In the genomic region with DNA sequence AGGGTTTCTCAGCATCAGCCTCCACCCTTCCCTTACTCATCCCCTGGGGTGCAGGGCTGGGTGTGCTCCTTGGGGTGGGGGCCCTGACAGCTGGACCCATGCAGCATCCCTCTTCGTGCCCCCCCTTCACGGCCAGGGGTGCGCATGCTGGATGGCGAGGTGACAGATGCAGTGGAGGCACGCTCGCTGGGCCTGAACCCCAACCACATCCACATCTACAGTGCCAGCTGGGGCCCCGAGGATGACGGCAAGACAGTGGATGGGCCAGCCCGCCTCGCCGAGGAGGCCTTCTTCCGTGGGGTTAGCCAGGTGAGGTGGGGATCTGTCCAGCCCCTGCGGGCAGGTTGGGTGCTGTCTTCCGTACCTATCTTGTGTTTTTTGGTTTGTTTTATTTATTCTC, we compare ENCODE assay signal across 16 cellular contexts.
"Had no signal": no experiment of that assay in that cellular context is flagged by ENCODE, and none has a peak within 500 bp of the region (broad histone marks: within the 10 kb centered on the region; RNA-seq: fewer than 3 reads in every experiment).

No MANE protein-coding gene starts in this region.

- H3K9me3 Mint-ChIP-seq: activated B cell treated with CpG ODN at 0.5 μM for 24 hours; activated naive CD8-positive, alpha-beta T cell treated with anti-CD3 and anti-CD28 coated beads, Interleukin-2, amount 50 U/mL, for 24 hours; dendritic cell treated with granulocyte-macrophage colony-stimulating factor and Interleukin-4, amounts not matched to agents 40 ng/mL and 50 ng/mL, for 4 days; nephron progenitor cell had no signal

- H3K4me3 ChIP-seq: heart left ventricle, prostate gland, thoracic aorta, upper lobe of right lung had no signal

- H3K27me3 Mint-ChIP-seq: activated B cell treated with CpG ODN at 0.5 μM for 24 hours; activated naive CD8-positive, alpha-beta T cell treated with anti-CD3 and anti-CD28 coated beads, Interleukin-2, amount 50 U/mL, for 24 hours; dendritic cell treated with granulocyte-macrophage colony-stimulating factor and Interleukin-4, amounts not matched to agents 40 ng/mL and 50 ng/mL, for 4 days had no signal

- ATAC-seq: activated naive CD8-positive, alpha-beta T cell treated with anti-CD3 and anti-CD28 coated beads, Interleukin-2, amount 50 U/mL, for 24 hours; heart left ventricle; right cardiac atrium; SK-N-SH treated with all-trans-retinoic acid at 6 μM for 48 hours; upper lobe of right lung had no signal

- H3K4me3 Mint-ChIP-seq: activated B cell treated with CpG ODN at 0.5 μM for 24 hours; activated naive CD8-positive, alpha-beta T cell treated with anti-CD3 and anti-CD28 coated beads, Interleukin-2, amount 50 U/mL, for 24 hours; dendritic cell treated with granulocyte-macrophage colony-stimulating factor and Interleukin-4, amounts not matched to agents 40 ng/mL and 50 ng/mL, for 4 days; nephron progenitor cell had no signal

- H3K27me3 ChIP-seq: heart left ventricle, upper lobe of right lung had no signal

- H3K27ac Mint-ChIP-seq: activated B cell treated with CpG ODN at 0.5 μM for 24 hours; activated naive CD8-positive, alpha-beta T cell treated with anti-CD3 and anti-CD28 coated beads, Interleukin-2, amount 50 U/mL, for 24 hours; nephron progenitor cell had no signal

- DNase-seq: activated B cell treated with CpG ODN at 0.5 μM for 24 hours; activated effector memory CD4-positive, alpha-beta T cell treated with anti-CD3 and anti-CD28 coated beads, Interleukin-2, amount 50 U/mL, for 16 hours; activated naive CD8-positive, alpha-beta T cell treated with anti-CD3 and anti-CD28 coated beads, Interleukin-2, amount 50 U/mL, for 24 hours; aorta; cerebellar nuclear complex; mesendoderm; nephron progenitor cell; SHP77 treated with DMSO at 0.1 percent for 48 hours; small intestine; upper lobe of right lung had no signal
